In the genomic region with DNA sequence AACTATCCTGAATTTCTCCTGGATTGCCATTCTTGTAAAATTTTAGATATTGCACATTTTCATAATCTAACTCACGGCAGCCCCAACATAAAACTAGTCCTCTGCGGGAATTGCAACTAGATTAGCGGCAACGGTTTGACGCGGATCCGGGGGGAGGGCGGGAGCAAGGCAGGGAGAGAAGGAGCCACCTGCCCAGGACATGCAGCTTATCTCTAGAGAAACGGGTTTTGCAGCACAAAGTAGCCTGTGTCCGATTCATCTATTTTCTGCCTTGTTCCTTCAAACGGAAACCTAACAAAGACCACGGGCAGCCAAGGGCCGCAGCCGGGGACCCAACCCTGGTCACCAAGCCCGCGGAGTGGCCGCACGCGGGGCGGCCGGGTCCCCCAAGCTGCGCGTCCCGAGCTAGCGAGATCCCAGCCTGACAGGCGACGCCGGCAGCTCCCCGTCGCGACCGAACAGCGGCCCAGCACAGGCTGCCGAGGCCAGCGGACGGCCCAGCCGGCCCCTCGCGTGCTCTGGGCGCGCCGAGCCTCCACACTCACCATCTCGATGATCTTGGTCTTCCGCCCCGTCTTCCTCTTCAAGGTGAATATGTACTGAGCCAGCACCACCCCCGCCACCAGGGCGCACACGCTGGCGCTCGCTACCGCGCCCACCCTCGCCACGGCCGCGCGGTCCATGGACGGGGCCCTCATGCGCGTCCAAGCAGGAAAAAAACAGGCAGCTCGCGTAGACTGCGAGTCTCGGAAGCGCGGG, we compare ENCODE assay signal across 8 cellular contexts. TPM values are rescaled to one million over a fixed set of nuclear protein-coding genes. Genes with fewer than 3 reads are reported as not detected.
DNase-seq lines count a peak whose midpoint lies in the region; ATAC-seq, FAIRE-seq and TF ChIP-seq lines count a peak whose summit lies in the region.

NT5C3A (minus strand) TSS at position 754 of the 759 bp plus-strand sequence; CDS start at position 683, 71 bp downstream.

- peak; percentile 48 for DNase-seq in A673 (ENCODE audit: low spot score)
- DNase-seq in NCI-H226: peak; percentile 38
- DNase-seq in activated T-helper 1 cell treated with anti-CD3 and anti-CD28 coated beads, Interleukin-12 subunit alpha, Interleukin-12 subunit beta, Interleukin-2, Interleukin-4 antibody, amounts not matched to agents 30 ng/mL and 10 ng/mL and 1 ng/mL, durations not matched to agents 14 hours and 24 hours and 36 hours (ENCODE audit: low spot score): no peak
- DNase-seq in frontal cortex (ENCODE audit: low spot score in 2 of 2): peak; percentile 66 to 68
- peak; percentile 71 for DNase-seq in neural progenitor cell (ENCODE audit: low spot score)
- DNase-seq in upper lobe of right lung: no peak

- no TSS peak for BruUV-seq in A673 (replicated peaks; lab: Mats Ljungman, UMichigan)

- no peak for TF ChIP-seq CTCF in A673 (conservative IDR thresholded peaks at IDR 0.05; ENCODE audit: low read depth, low read length)
- no peak for TF ChIP-seq CTCF in neural progenitor cell (IDR thresholded peaks at IDR 0.05)
- no peak for TF ChIP-seq CTCF in upper lobe of right lung (IDR thresholded peaks at IDR 0.05)

- H3K27ac Mint-ChIP-seq in activated T-helper 1 cell treated with anti-CD3 and anti-CD28 coated beads, Interleukin-12 subunit alpha, Interleukin-12 subunit beta, Interleukin-2, Interleukin-4 antibody, amounts not matched to agents 30 ng/mL and 10 ng/mL and 1 ng/mL, durations not matched to agents 14 hours and 24 hours and 36 hours: peak within 1 kb of the TSS; percentile 96
- H3K27ac Mint-ChIP-seq in neural progenitor cell: peak within 1 kb of the TSS; percentile 99

- H3K4me1 Mint-ChIP-seq in activated T-helper 1 cell treated with anti-CD3 and anti-CD28 coated beads, Interleukin-12 subunit alpha, Interleukin-12 subunit beta, Interleukin-2, Interleukin-4 antibody, amounts not matched to agents 30 ng/mL and 10 ng/mL and 1 ng/mL, durations not matched to agents 14 hours and 24 hours and 36 hours (ENCODE audit: low read depth): peaks cover 44% of the 10 kb centered on the region
- H3K4me1 Mint-ChIP-seq in neural progenitor cell: peaks cover 13% of the 10 kb centered on the region

- FAIRE-seq in frontal cortex (lab: Jason Lieb, UNC): no peak

- peak within 1 kb of the TSS; percentile 97 for H3K4me3 Mint-ChIP-seq in activated T-helper 1 cell treated with anti-CD3 and anti-CD28 coated beads, Interleukin-12 subunit alpha, Interleukin-12 subunit beta, Interleukin-2, Interleukin-4 antibody, amounts not matched to agents 30 ng/mL and 10 ng/mL and 1 ng/mL, durations not matched to agents 14 hours and 24 hours and 36 hours
- H3K4me3 Mint-ChIP-seq in neural progenitor cell: peak within 1 kb of the TSS; percentile 98

- peaks cover 9% of the 10 kb centered on the region for H3K27me3 Mint-ChIP-seq in activated T-helper 1 cell treated with anti-CD3 and anti-CD28 coated beads, Interleukin-12 subunit alpha, Interleukin-12 subunit beta, Interleukin-2, Interleukin-4 antibody, amounts not matched to agents 30 ng/mL and 10 ng/mL and 1 ng/mL, durations not matched to agents 14 hours and 24 hours and 36 hours (ENCODE audit: insufficient read depth)
- peaks cover 6% of the 10 kb centered on the region for H3K27me3 Mint-ChIP-seq in neural progenitor cell (ENCODE audit: insufficient read depth, low read depth)

- intact Hi-C loops in A673 (cut with micrococcal nuclease; ENCODE audit: unreplicated experiment): loop anchor here (5.0 kb wide), 1 partner anchor 170 kb away; the partner anchor contains the start of gene KBTBD2
- intact Hi-C loops in activated T-helper 1 cell treated with anti-CD3 and anti-CD28 coated beads, Interleukin-12 subunit alpha, Interleukin-12 subunit beta, Interleukin-2, Interleukin-4 antibody, amounts not matched to agents 30 ng/mL and 10 ng/mL and 1 ng/mL, durations not matched to agents 14 hours and 24 hours and 36 hours (cut with micrococcal nuclease): loop anchor here (1.0 to 5.0 kb wide), 5 partner anchors 8 to 567 kb away; partner anchors contain the start of gene AVL9
- intact Hi-C loops in upper lobe of right lung (cut with DNase I): no loop called here

- peak; percentile 41 for ATAC-seq in GM18502 (IDR thresholded peaks at IDR 0.05; ENCODE audit: poor library complexity, unreplicated experiment)
- peak; percentile 42 for ATAC-seq in HG02938 (IDR thresholded peaks at IDR 0.05; ENCODE audit: unreplicated experiment)
- peak; percentile 4 for ATAC-seq in upper lobe of right lung

- H3K27me3 ChIP-seq in A673 (replicated peaks; ENCODE audit: insufficient read depth, low read depth, low read length, poor library complexity) (no peaks in the 10 kb centered on the region), neural progenitor cell (no peaks in the 10 kb centered on the region), upper lobe of right lung (no peaks in the 10 kb centered on the region)

- H3K36me3 Mint-ChIP-seq in activated T-helper 1 cell treated with anti-CD3 and anti-CD28 coated beads, Interleukin-12 subunit alpha, Interleukin-12 subunit beta, Interleukin-2, Interleukin-4 antibody, amounts not matched to agents 30 ng/mL and 10 ng/mL and 1 ng/mL, durations not matched to agents 14 hours and 24 hours and 36 hours (ENCODE audit: low read depth): peaks cover 10% of the 10 kb centered on the region
- H3K36me3 Mint-ChIP-seq in neural progenitor cell: peaks cover 30% of the 10 kb centered on the region

- H3K36me3 ChIP-seq in A673 (ENCODE audit: insufficient read depth, low read length, poor library complexity, severe bottlenecking) (no peaks in the 10 kb centered on the region), neural progenitor cell (no peaks in the 10 kb centered on the region), upper lobe of right lung (no peaks in the 10 kb centered on the region)

- CTCF ChIA-PET in A673 (lab: Charles Lee): interaction anchor here (0.7 kb wide), 1 partner anchor 9 kb away, joined by 3 read pairs; no protein-coding TSS in a partner anchor

- POLR2A ChIA-PET in A673 (lab: Charles Lee; ENCODE audit: low non-redundant PET): no interaction called here

- peak within 1 kb of the TSS; percentile 96 for H3K27ac ChIP-seq in A673 (ENCODE audit: low read depth, low read length, poor library complexity, severe bottlenecking)
- H3K27ac ChIP-seq in neural progenitor cell: peak within 1 kb of the TSS; percentile 26
- H3K27ac ChIP-seq in upper lobe of right lung: peak within 1 kb of the TSS; percentile 88

- H3K4me1 ChIP-seq in A673 (ENCODE audit: insufficient read depth, low read length, poor library complexity, severe bottlenecking) (peaks cover 15% of the 10 kb centered on the region), neural progenitor cell (peaks cover 16% of the 10 kb centered on the region), upper lobe of right lung (peaks cover 24% of the 10 kb centered on the region)

- peak within 1 kb of the TSS; percentile 98 for H2AFZ ChIP-seq in neural progenitor cell (replicated peaks)

- peaks cover 51% of the 10 kb centered on the region for H3K79me2 ChIP-seq in neural progenitor cell (ENCODE audit: low read depth)

- H3K9ac ChIP-seq in neural progenitor cell: peak within 1 kb of the TSS; percentile 45

- peaks cover 17% of the 10 kb centered on the region for H3K9me3 Mint-ChIP-seq in activated T-helper 1 cell treated with anti-CD3 and anti-CD28 coated beads, Interleukin-12 subunit alpha, Interleukin-12 subunit beta, Interleukin-2, Interleukin-4 antibody, amounts not matched to agents 30 ng/mL and 10 ng/mL and 1 ng/mL, durations not matched to agents 14 hours and 24 hours and 36 hours
- H3K9me3 Mint-ChIP-seq in neural progenitor cell: peaks cover 30% of the 10 kb centered on the region

- peaks cover 39% of the 10 kb centered on the region for H4K20me1 ChIP-seq in neural progenitor cell (ENCODE audit: low read depth)

- H3K4me2 ChIP-seq in neural progenitor cell: peak within 1 kb of the TSS; percentile 91

- peaks cover 18% of the 10 kb centered on the region for H3F3A ChIP-seq in neural progenitor cell (ENCODE audit: low read depth)

- peak within 1 kb of the TSS; percentile 70 for H3K4me3 ChIP-seq in A673 (ENCODE audit: low read depth, low read length, poor library complexity, severe bottlenecking)
- H3K4me3 ChIP-seq in neural progenitor cell: peak within 1 kb of the TSS; percentile 77
- H3K4me3 ChIP-seq in upper lobe of right lung: peak within 1 kb of the TSS; percentile 92

- H3K9me3 ChIP-seq in A673 (ENCODE audit: low read depth, low read length, poor library complexity, severe bottlenecking) (peaks cover 13% of the 10 kb centered on the region), neural progenitor cell (ENCODE audit: low read depth) (peaks cover 8% of the 10 kb centered on the region), upper lobe of right lung (no peaks in the 10 kb centered on the region)

RNA-seq across cellular contexts. Expression of gene NT5C3A, which starts in this region (rescaled TPM):
- total RNA-seq in A673 (2021) (51.3 and 57.7 TPM in 2 replicates), frontal cortex (85.6 TPM), neural progenitor cell (ENCODE audit: low replicate concordance) (34.6 and 72.1 TPM in 2 replicates), upper lobe of right lung (34.0 TPM)
- total RNA-seq in activated T-helper 1 cell treated with anti-CD3 and anti-CD28 coated beads, Interleukin-12 subunit alpha, Interleukin-12 subunit beta, Interleukin-2, Interleukin-4 antibody, amounts not matched to agents 30 ng/mL and 10 ng/mL and 1 ng/mL, durations not matched to agents 14 hours and 24 hours and 36 hours: 36.2 and 43.9 TPM in 2 replicates

Comparison
In these comparisons a context has a peak if more than half of its experiments do, and no peak if none do; other contexts are left out.
1. DNase-seq: peak in A673 (single experiment), NCI-H226 (single experiment), frontal cortex (2 of 2) and neural progenitor cell (single experiment); none in activated T-helper 1 cell treated with anti-CD3 and anti-CD28 coated beads, Interleukin-12 subunit alpha, Interleukin-12 subunit beta, Interleukin-2, Interleukin-4 antibody, amounts not matched to agents 30 ng/mL and 10 ng/mL and 1 ng/mL, durations not matched to agents 14 hours and 24 hours and 36 hours (single experiment) and upper lobe of right lung (single experiment).
2. H3K27ac ChIP-seq: peak in every context shown above with its lines; median percentile 96 in A673; 88 in upper lobe of right lung; 26 in neural progenitor cell.
3. Peak in every context shown above with its lines, with median percentiles within 50 percentile points of each other: H3K4me3 ChIP-seq and ATAC-seq.